In genomic region chr1:36149973-36150295, GRCh38 we compare ENCODE assay signal across 8 cellular contexts. TPM values are rescaled to one million over a fixed set of nuclear protein-coding genes. Genes with fewer than 3 reads are reported as not detected.
DNase-seq lines count a peak whose midpoint lies in the region; ATAC-seq and TF ChIP-seq lines count a peak whose summit lies in the region.

No MANE protein-coding gene starts in this region.

- H3K36me3 ChIP-seq in heart right ventricle (peaks cover 0 to 8% (median 0%) of the 10 kb centered on the region in 9 donors), ascending aorta (no peaks in the 10 kb centered on the region), mesodermal cell (ENCODE audit: control insufficient read depth, insufficient read depth, low read length) (peaks cover 8% of the 10 kb centered on the region), uterus (no peaks in the 10 kb centered on the region)

- no peak for DNase-seq in heart right ventricle
- no peak for DNase-seq in Right ventricle myocardium inferior (ENCODE audit: missing footprints)
- no peak for DNase-seq in ascending aorta (ENCODE audit: low spot score in 2 of 2)
- no peak for DNase-seq in uterus
- no peak for DNase-seq in OCI-M1 (lab: John Stamatoyannopoulos, UW)
- no peak for DNase-seq in DMS153 (lab: John Stamatoyannopoulos, UW)
- DNase-seq in ecto neural progenitor cell (ENCODE audit: low spot score) = no peak

- H3K9me3 ChIP-seq in heart right ventricle (no peaks in the 10 kb centered on the region), ascending aorta (no peaks in the 10 kb centered on the region), mesodermal cell (ENCODE audit: control insufficient read depth, low read length) (no peaks in the 10 kb centered on the region), uterus (no peaks in the 10 kb centered on the region)

- H3K27ac ChIP-seq in heart right ventricle (peak overlapping the region; percentile 84 to 100 (median 94)), ascending aorta (peak overlapping the region; percentile 93 to 98), mesodermal cell (ENCODE audit: low read depth, low read length, severe bottlenecking) (peak overlapping the region; percentile 97), uterus (peak overlapping the region; percentile 89 to 98)

- intact Hi-C loops in heart right ventricle (cut with DNase I) (loop anchor here (1.0 to 10.0 kb wide), 17 partner anchors 37 to 275 kb away; partner anchors contain the start of genes THRAP3 (in 5 of the 10) and STK40 (in 2 of the 10)), Right ventricle myocardium inferior (cut with DNase I) (loop anchor here (1.0 to 5.0 kb wide), 5 partner anchors 38 to 271 kb away; partner anchors contain the start of genes STK40 and THRAP3), ascending aorta (cut with DNase I) (loop anchor here (1.0 to 10.0 kb wide), 5 partner anchors 38 to 235 kb away; partner anchors contain the start of genes STK40 and THRAP3), uterus (cut with DNase I; ENCODE audit: low total_unique reads) (loop anchor here (2.0 to 10.0 kb wide), 2 partner anchors 39 to 135 kb away; no protein-coding TSS in a partner anchor)

- peaks cover 22 to 68% (median 55%) of the 10 kb centered on the region in 9 donors for H3K4me1 ChIP-seq in heart right ventricle
- peaks cover 26 to 40% of the 10 kb centered on the region in 2 donors for H3K4me1 ChIP-seq in ascending aorta
- H3K4me1 ChIP-seq in mesodermal cell (ENCODE audit: control insufficient read depth, insufficient read depth, low read length, poor library complexity, severe bottlenecking) = peaks cover 33% of the 10 kb centered on the region
- peaks cover 13 to 20% of the 10 kb centered on the region in 2 donors for H3K4me1 ChIP-seq in uterus

- no peak for TF ChIP-seq CTCF in heart right ventricle (IDR thresholded peaks at IDR 0.05)
- TF ChIP-seq CTCF in ascending aorta (IDR thresholded peaks at IDR 0.05) = no peak
- no peak for TF ChIP-seq CTCF in uterus (IDR thresholded peaks at IDR 0.05)

- ATAC-seq in heart right ventricle = no peak
- ATAC-seq in Right ventricle myocardium inferior = no peak

- no peaks in the 10 kb centered on the region for H3K27me3 ChIP-seq in heart right ventricle
- H3K27me3 ChIP-seq in ascending aorta = no peaks in the 10 kb centered on the region
- no peaks in the 10 kb centered on the region for H3K27me3 ChIP-seq in uterus

- peak overlapping the region in 5 of 10 donors; percentile 59 to 87 (median 75) for H3K4me3 ChIP-seq in heart right ventricle
- peak overlapping the region; percentile 7 to 49 for H3K4me3 ChIP-seq in ascending aorta
- H3K4me3 ChIP-seq in mesodermal cell (ENCODE audit: extremely low read depth, insufficient read depth, low read length, poor library complexity, severe bottlenecking) = no peak overlapping the region
- H3K4me3 ChIP-seq in uterus = no peak overlapping the region

- WGBS in heart right ventricle, 2 donors = 25 to 37% methylated on average over 6 of the region's 6 CpGs
- WGBS in mesodermal cell (ENCODE audit: insufficient coverage in 2 of 2), 2 experiments = 61 to 62% methylated on average over 5 to 6 of the region's 6 CpGs

- TF ChIP-seq POLR2A in uterus (IDR thresholded peaks at IDR 0.05) = no peak

RNA-seq across cellular contexts. Expression of gene TRAPPC3, which starts 0.6 kb away (rescaled TPM):
- total RNA-seq in heart right ventricle = 10 to 100 TPM; 41.6 to 62.6 (median 48.4) TPM
- 10 to 100 TPM; 33.6 to 73.8 TPM for polyA plus RNA-seq in heart right ventricle
- total RNA-seq in Right ventricle myocardium inferior = 53.9 TPM
- total RNA-seq in ascending aorta = 52.0 TPM
- polyA plus RNA-seq in mesodermal cell (2013, experiment 1 of 2) = 61.7 TPM
- polyA plus RNA-seq in mesodermal cell (2013, experiment 2 of 2) = 55.2 TPM
- total RNA-seq in uterus = 10 to 100 TPM; 10.6 to 70.6 (median 38.1) TPM

RNA-seq across cellular contexts. Expression of gene MAP7D1, which starts 6.0 kb away (rescaled TPM):
- total RNA-seq in heart right ventricle = 100 to 1,000 TPM; 277 to 364 (median 325) TPM
- polyA plus RNA-seq in heart right ventricle = 100 to 1,000 TPM; 176 to 225 TPM
- total RNA-seq in Right ventricle myocardium inferior = 383 TPM
- total RNA-seq in ascending aorta = 209 TPM
- 148 TPM for polyA plus RNA-seq in mesodermal cell (2013, experiment 1 of 2)
- polyA plus RNA-seq in mesodermal cell (2013, experiment 2 of 2) = 124 TPM
- 100 to 1,000 TPM in 1 of 4 donors, 10 to 100 TPM in 3; 53.5 to 115 (median 77.3) TPM for total RNA-seq in uterus

RNA-seq across cellular contexts. Expression of gene COL8A2, which starts 24.9 kb away (rescaled TPM):
- total RNA-seq in heart right ventricle (1 to 10 TPM in 3 of 10 donors, under 1 TPM in 7; 0.53 to 2.0 (median 0.73) TPM), Right ventricle myocardium inferior (1.0 TPM), ascending aorta (41.7 TPM), uterus (10 to 100 TPM in 1 of 4 donors, 1 to 10 TPM in 3; 1.2 to 16.6 (median 5.8) TPM)
- under 1 TPM; 0.58 to 0.80 TPM for polyA plus RNA-seq in heart right ventricle
- 0.37 TPM for polyA plus RNA-seq in mesodermal cell (2013, experiment 1 of 2)
- 0.61 TPM for polyA plus RNA-seq in mesodermal cell (2013, experiment 2 of 2)

Comparison
In these comparisons a context has a peak if more than half of its experiments do, and no peak if none do; other contexts are left out.
1. H3K4me3 ChIP-seq: peak in ascending aorta (2 of 2); none in mesodermal cell (single experiment) and uterus (0 of 2).
2. Peak in every context shown above with its lines, with median percentiles within 50 percentile points of each other: H3K27ac ChIP-seq.